6 cellular contexts compared by ENCODE assay signal in the genomic region with DNA sequence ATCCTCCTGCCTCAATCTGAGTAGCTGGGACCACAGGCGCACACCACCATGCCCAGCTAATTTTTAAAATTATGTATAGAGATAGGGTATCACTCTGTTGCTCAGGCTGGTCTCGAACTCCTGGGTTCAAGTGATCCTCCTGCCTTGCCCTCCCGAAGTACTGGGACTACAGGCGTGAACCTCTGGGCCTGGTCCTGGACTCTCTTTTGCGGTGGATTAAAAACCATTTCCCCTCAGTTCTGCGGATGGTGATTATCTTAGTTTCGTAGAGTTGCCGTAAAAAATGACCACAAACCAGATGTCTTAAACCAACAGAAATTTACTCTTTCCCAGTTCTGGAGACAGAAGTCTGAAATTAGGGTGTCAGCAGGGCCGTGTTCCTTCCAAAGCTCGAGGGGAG.
"Had no signal": no experiment of that assay in that cellular context is flagged by ENCODE, and none has a peak within 500 bp of the region (broad histone marks: within the 10 kb centered on the region; RNA-seq: fewer than 3 reads in every experiment).

No MANE protein-coding gene starts in this region.

- DNase-seq: HFFc6 had no signal

- H3K27ac ChIP-seq: HL-60 had no signal

- H3K36me3 ChIP-seq: HAP-1 had no signal

- H3K4me1 ChIP-seq: HAP-1 had no signal

- H3K4me2 ChIP-seq: GM23338 had no signal

- ATAC-seq: GM23338, HCT116, HepG2 had no signal

- H2AFZ ChIP-seq: GM23338 had no signal

- H3K4me3 ChIP-seq: GM23338, HAP-1 had no signal
